ENCODE assay signal across 1 cellular context in the genomic region with DNA sequence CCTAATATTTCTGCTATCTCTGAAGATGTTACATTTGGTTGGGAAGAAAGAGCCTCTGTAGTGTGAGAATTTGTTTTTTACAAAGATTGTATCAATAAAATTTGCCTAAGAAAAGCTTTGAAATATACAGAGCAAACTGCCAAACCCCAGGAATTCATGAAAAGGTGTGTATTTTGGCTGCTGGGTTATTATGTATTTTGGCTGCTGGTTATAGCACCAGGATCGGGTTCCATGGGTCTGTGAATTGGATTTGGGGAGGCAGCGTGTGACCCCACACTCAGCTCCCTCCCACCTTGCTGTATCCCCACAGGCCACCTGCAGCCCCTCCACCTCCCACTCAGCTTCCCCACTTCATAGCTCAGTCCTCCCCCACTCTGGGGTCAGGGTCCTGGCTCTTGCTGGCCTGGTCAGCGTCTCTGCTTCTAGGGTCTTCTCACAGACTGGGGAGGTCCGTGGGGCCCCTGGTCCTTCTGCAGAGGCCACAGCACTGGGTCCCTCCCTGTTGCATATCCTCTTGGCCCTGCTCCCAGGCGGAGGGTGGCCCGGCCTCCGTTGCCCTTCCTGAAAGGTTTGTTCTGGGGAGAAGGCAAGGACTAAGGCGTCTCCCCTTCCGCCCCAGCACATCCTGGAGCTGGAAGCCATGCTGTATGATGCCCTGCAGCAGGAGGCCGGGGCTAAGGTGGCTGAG.
TF ChIP-seq lines count a peak whose summit lies in the region.

No MANE protein-coding gene starts in this region.

TF ChIP-seq in IMR-90, 13 proteins besides CTCF, POLR2A, EP300 and RAD21 (continued from another document):
- TF ChIP-seq, protein P1, sequence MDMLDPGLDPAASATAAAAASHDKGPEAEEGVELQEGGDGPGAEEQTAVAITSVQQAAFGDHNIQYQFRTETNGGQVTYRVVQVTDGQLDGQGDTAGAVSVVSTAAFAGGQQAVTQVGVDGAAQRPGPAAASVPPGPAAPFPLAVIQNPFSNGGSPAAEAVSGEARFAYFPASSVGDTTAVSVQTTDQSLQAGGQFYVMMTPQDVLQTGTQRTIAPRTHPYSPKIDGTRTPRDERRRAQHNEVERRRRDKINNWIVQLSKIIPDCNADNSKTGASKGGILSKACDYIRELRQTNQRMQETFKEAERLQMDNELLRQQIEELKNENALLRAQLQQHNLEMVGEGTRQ (IDR thresholded peaks at IDR 0.05; ENCODE audit: low read depth, low read length), result no peak
- TF ChIP-seq, protein P2, sequence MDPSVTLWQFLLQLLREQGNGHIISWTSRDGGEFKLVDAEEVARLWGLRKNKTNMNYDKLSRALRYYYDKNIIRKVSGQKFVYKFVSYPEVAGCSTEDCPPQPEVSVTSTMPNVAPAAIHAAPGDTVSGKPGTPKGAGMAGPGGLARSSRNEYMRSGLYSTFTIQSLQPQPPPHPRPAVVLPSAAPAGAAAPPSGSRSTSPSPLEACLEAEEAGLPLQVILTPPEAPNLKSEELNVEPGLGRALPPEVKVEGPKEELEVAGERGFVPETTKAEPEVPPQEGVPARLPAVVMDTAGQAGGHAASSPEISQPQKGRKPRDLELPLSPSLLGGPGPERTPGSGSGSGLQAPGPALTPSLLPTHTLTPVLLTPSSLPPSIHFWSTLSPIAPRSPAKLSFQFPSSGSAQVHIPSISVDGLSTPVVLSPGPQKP (IDR thresholded peaks at IDR 0.05; ENCODE audit: borderline replicate concordance, low read depth, low read length), result no peak
- TF ChIP-seq RCOR1 (IDR thresholded peaks at IDR 0.05; ENCODE audit: insufficient replicate concordance, low read length) (no peak), MXI1 (IDR thresholded peaks at IDR 0.05; ENCODE audit: borderline replicate concordance, low read depth, low read length) (no peak), MAZ (IDR thresholded peaks at IDR 0.05; ENCODE audit: borderline replicate concordance, low read depth, low read length) (no peak), SMC3 (IDR thresholded peaks at IDR 0.05; ENCODE audit: low read depth, low read length) (no peak), RFX5 (IDR thresholded peaks at IDR 0.05; ENCODE audit: low read depth, low read length) (no peak), BHLHE40 (IDR thresholded peaks at IDR 0.05; ENCODE audit: low read depth, low read length) (no peak), MAFK (IDR thresholded peaks at IDR 0.05; ENCODE audit: low read depth, low read length) (no peak), CEBPB (IDR thresholded peaks at IDR 0.05; ENCODE audit: low read depth, low read length) (no peak), NFE2L2 (IDR thresholded peaks at IDR 0.05; ENCODE audit: low read depth, low read length) (no peak), CHD1 (IDR thresholded peaks at IDR 0.05; ENCODE audit: low read depth, low read length) (no peak)
